In the genomic region with DNA sequence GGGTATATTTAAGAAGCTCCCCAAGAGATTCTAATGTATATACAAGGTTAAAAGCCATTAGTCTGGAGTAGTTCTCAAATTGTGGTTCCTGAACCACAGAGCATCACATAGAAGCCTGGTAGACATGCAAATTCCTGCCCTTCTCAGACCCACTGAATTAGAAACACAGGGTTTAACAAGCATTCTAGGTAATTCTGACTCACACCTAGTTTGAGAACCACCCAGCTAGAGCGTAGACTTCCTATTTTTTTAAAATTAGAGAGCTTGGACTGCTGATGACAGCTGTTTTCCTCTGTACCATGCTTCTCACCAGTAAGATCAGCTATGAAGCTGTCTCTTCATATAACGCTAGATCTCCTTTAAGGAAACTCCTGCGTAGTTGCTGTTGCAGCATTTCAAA, we compare ENCODE assay signal across 11 cellular contexts. TPM values are rescaled to one million over a fixed set of nuclear protein-coding genes. Genes with fewer than 3 reads are reported as not detected.
DNase-seq lines count a peak whose midpoint lies in the region; ATAC-seq, FAIRE-seq and TF ChIP-seq lines count a peak whose summit lies in the region.
"Had no signal": no experiment of that assay in that cellular context is flagged by ENCODE, and none has a peak within 500 bp of the region (broad histone marks: within the 10 kb centered on the region; RNA-seq: fewer than 3 reads in every experiment).

No MANE protein-coding gene starts in this region.

- TF ChIP-seq POLR2A in H54 (IDR thresholded peaks at IDR 0.05; ENCODE audit: low read depth, low read length), result no peak

- no peak for TF ChIP-seq CTCF in GM12865 (IDR thresholded peaks at IDR 0.05; ENCODE audit: insufficient read depth, low read depth, low read length, missing control alignments)
- no peak for TF ChIP-seq CTCF in D721Med (IDR thresholded peaks at IDR 0.05; ENCODE audit: insufficient read depth, missing control alignments)
- no peak for TF ChIP-seq CTCF in GM13977 (IDR thresholded peaks at IDR 0.05; ENCODE audit: extremely low read depth, insufficient read depth, missing control alignments)

- FAIRE-seq in H54 (lab: Jason Lieb, UNC) (no peak), D721Med (lab: Jason Lieb, UNC) (no peak)
- FAIRE-seq: endothelial cell of umbilical vein, G401.6 had no signal

- H3K4me3 ChIP-seq in GM12865 (ENCODE audit: low read depth, low read length), result no peak overlapping the region

- peak; percentile 82 for ATAC-seq in GM21381 (IDR thresholded peaks at IDR 0.05; ENCODE audit: unreplicated experiment)
- peak; percentile 97 for ATAC-seq in HG03442 (IDR thresholded peaks at IDR 0.05; ENCODE audit: unreplicated experiment)
- peak; percentile 37 for ATAC-seq in esophagus mucosa
- ATAC-seq: PC-3 had no signal

- DNase-seq in GM12865 (ENCODE audit: low read depth) (peak; percentile 37), SW 1271 (lab: John Stamatoyannopoulos, UW) (no peak), H54 (ENCODE audit: insufficient read length, low spot score) (no peak), D721Med (ENCODE audit: insufficient read length, low spot score) (no peak), GM13977 (ENCODE audit: low spot score) (no peak)
- DNase-seq: PC-3 had no signal

- in situ Hi-C loops in GM13977 (cut with MboI; ENCODE audit: low pct_unique_long_range_greater_than_20kb, low sequenced_read_pairs, unreplicated experiment), result no loop called here

RNA-seq across cellular contexts. Expression of a gene that starts 50.6 kb away (rescaled TPM):
- total RNA-seq in esophagus mucosa, result 2.5 TPM
- total RNA-seq: endothelial cell of umbilical vein had no signal

Comparison
In these comparisons a context has a peak if more than half of its experiments do, and no peak if none do; other contexts are left out.
1. ATAC-seq: peak in every context shown above with its lines; median percentile 97 in HG03442; 82 in GM21381; 37 in esophagus mucosa.